Comparison of ENCODE assay signal across 1 cellular context in the genomic region with DNA sequence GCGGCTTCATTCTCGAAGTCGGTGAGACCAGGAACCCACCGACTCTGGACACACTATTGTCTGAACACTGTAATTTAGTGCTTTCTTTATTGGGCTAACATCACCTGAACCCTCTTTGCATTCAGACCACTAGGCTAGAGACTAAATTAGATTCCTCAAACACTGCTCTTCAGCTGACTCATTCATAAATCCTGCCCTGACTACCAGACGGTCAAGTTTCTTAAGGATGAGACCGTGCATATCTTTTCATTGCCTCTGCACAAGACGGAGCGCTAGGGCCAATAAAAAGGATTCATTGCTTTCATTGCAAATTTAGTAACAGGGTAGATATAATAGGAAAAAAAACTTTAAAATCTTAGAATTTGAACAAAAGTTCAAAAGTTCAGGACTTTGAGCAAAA.
TF ChIP-seq lines count a peak whose summit lies in the region.

No MANE protein-coding gene starts in this region.

TF ChIP-seq in K562, 482 proteins besides CTCF, POLR2A, EP300 and RAD21:
- TF ChIP-seq ZBTB2 (IDR thresholded peaks at IDR 0.05), result no peak
- peak; percentile 29; the same call in 1 of the 2 replicates for TF ChIP-seq C11orf30 (IDR thresholded peaks at IDR 0.05; ENCODE audit: low read depth)
- TF ChIP-seq, protein P1, sequence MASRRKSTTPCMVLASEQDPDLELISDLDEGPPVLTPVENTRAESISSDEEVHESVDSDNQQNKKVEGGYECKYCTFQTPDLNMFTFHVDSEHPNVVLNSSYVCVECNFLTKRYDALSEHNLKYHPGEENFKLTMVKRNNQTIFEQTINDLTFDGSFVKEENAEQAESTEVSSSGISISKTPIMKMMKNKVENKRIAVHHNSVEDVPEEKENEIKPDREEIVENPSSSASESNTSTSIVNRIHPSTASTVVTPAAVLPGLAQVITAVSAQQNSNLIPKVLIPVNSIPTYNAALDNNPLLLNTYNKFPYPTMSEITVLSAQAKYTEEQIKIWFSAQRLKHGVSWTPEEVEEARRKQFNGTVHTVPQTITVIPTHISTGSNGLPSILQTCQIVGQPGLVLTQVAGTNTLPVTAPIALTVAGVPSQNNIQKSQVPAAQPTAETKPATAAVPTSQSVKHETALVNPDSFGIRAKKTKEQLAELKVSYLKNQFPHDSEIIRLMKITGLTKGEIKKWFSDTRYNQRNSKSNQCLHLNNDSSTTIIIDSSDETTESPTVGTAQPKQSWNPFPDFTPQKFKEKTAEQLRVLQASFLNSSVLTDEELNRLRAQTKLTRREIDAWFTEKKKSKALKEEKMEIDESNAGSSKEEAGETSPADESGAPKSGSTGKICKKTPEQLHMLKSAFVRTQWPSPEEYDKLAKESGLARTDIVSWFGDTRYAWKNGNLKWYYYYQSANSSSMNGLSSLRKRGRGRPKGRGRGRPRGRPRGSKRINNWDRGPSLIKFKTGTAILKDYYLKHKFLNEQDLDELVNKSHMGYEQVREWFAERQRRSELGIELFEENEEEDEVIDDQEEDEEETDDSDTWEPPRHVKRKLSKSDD (conservative IDR thresholded peaks at IDR 0.05; ENCODE audit: low read length), result no peak
- TF ChIP-seq POLR2AphosphoS5 (IDR thresholded peaks at IDR 0.05; ENCODE audit: control insufficient read depth, insufficient read depth, low read depth, low read length), result no peak
- no peak for TF ChIP-seq SMAD2 (IDR thresholded peaks at IDR 0.05; ENCODE audit: low read depth, low read length)
- no peak for TF ChIP-seq HEY1 (CRISPR knock-in tag; IDR thresholded peaks at IDR 0.05; ENCODE audit: borderline replicate concordance)
- no peak for TF ChIP-seq ZBTB1 (CRISPR knock-in tag; IDR thresholded peaks at IDR 0.05; ENCODE audit: borderline replicate concordance, low read depth)
- TF ChIP-seq NFE2 (IDR thresholded peaks at IDR 0.05; ENCODE audit: low read depth), result 0 out of 2 replicates have a peak, but pooled peaks have one; percentile 14
- TF ChIP-seq, protein P2, sequence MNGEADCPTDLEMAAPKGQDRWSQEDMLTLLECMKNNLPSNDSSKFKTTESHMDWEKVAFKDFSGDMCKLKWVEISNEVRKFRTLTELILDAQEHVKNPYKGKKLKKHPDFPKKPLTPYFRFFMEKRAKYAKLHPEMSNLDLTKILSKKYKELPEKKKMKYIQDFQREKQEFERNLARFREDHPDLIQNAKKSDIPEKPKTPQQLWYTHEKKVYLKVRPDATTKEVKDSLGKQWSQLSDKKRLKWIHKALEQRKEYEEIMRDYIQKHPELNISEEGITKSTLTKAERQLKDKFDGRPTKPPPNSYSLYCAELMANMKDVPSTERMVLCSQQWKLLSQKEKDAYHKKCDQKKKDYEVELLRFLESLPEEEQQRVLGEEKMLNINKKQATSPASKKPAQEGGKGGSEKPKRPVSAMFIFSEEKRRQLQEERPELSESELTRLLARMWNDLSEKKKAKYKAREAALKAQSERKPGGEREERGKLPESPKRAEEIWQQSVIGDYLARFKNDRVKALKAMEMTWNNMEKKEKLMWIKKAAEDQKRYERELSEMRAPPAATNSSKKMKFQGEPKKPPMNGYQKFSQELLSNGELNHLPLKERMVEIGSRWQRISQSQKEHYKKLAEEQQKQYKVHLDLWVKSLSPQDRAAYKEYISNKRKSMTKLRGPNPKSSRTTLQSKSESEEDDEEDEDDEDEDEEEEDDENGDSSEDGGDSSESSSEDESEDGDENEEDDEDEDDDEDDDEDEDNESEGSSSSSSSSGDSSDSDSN (IDR thresholded peaks at IDR 0.05; ENCODE audit: borderline replicate concordance in 1 of 2, low read depth in 2 of 2, low read length in 2 of 2), result no peak
- TF ChIP-seq GATAD2A (IDR thresholded peaks at IDR 0.05), result no peak
- no peak for TF ChIP-seq ZNF133 (CRISPR knock-in tag; IDR thresholded peaks at IDR 0.05)
- TF ChIP-seq GTF2F1 (IDR thresholded peaks at IDR 0.05; ENCODE audit: low read depth, low read length), result no peak
- 0 out of 2 replicates have a peak, but pooled peaks have one; percentile 2 for TF ChIP-seq ZNF316 (IDR thresholded peaks at IDR 0.05)
